ENCODE assay signal across 9 cellular contexts in genomic region chr19:36379510-36379819, GRCh38. TPM values are rescaled to one million over a fixed set of nuclear protein-coding genes. Genes with fewer than 3 reads are reported as not detected.
DNase-seq lines count a peak whose midpoint lies in the region; ATAC-seq, FAIRE-seq and TF ChIP-seq lines count a peak whose summit lies in the region.
"Had no signal": no experiment of that assay in that cellular context is flagged by ENCODE, and none has a peak within 500 bp of the region (broad histone marks: within the 10 kb centered on the region; RNA-seq: fewer than 3 reads in every experiment).

No MANE protein-coding gene starts in this region.

- H3K9me3 ChIP-seq in Loucy (ENCODE audit: insufficient read depth, low read depth, low read length) = no peaks in the 10 kb centered on the region

- no peaks in the 10 kb centered on the region for H3K27me3 Mint-ChIP-seq in nephron progenitor cell (ENCODE audit: low read depth, poor library complexity)

- H3K4me2 ChIP-seq in Loucy (ENCODE audit: low read depth, low read length, poor library complexity, severe bottlenecking) = peak overlapping the region; percentile 88

- POLR2A ChIA-PET in BJ (lab: Charles Lee) = no interaction called here

- no peaks in the 10 kb centered on the region for H3K27me3 ChIP-seq in BJ (ENCODE audit: control insufficient read depth, insufficient read depth, low read length)
- H3K27me3 ChIP-seq in Loucy (ENCODE audit: insufficient read depth, low read length, poor library complexity, severe bottlenecking) = no peaks in the 10 kb centered on the region
- no peaks in the 10 kb centered on the region for H3K27me3 ChIP-seq in dorsolateral prefrontal cortex

- DNase-seq in BJ (ENCODE audit: low read depth) (no peak), dorsolateral prefrontal cortex (no peak), nephron progenitor cell (no peak), GM19239 (ENCODE audit: insufficient read length, low spot score) (no peak), hepatic stellate cell (ENCODE audit: low spot score) (no peak), omental fat pad (ENCODE audit: low spot score) (no peak)

- peak overlapping the region; percentile 76 for H3K9ac ChIP-seq in Loucy (ENCODE audit: low read depth, low read length, poor library complexity, severe bottlenecking)

- peaks cover 26% of the 10 kb centered on the region for H3K36me3 Mint-ChIP-seq in nephron progenitor cell (ENCODE audit: low read depth)

- peak overlapping the region; percentile 99 for H2AFZ ChIP-seq in Loucy (ENCODE audit: low read length)

- H3K9me3 Mint-ChIP-seq in nephron progenitor cell = peaks cover 65% of the 10 kb centered on the region

- no peak for ATAC-seq in HG03521 (IDR thresholded peaks at IDR 0.05; ENCODE audit: unreplicated experiment)
- no peak for ATAC-seq in omental fat pad (ENCODE audit: low FRiP score)

- H4K20me1 ChIP-seq in Loucy (ENCODE audit: insufficient read depth, low read length, poor library complexity, severe bottlenecking) = peaks cover 12% of the 10 kb centered on the region

- CTCF ChIA-PET in BJ (lab: Yijun Ruan, JAX) = interaction anchor here (1.4 kb wide), 1 partner anchor 28 kb away, joined by 3 read pairs; no protein-coding TSS in a partner anchor

- peaks cover 24% of the 10 kb centered on the region; the same call in 1 of the 2 replicates for H3K79me2 ChIP-seq in Loucy (ENCODE audit: insufficient read depth, low read length)

- peaks cover 12% of the 10 kb centered on the region for H3K4me1 ChIP-seq in Loucy (ENCODE audit: insufficient read depth, low read length, poor library complexity, severe bottlenecking)

- intact Hi-C loops in dorsolateral prefrontal cortex (cut with DNase I) = loop anchor here in 1 of 2 donors (2.0 to 5.0 kb wide), 3 partner anchors 39 to 109 kb away; partner anchors contain the start of genes ZFP82 and ZNF566

- peak overlapping the region in 55 of 59 donors; percentile 52 to 97 (median 88) for H3K27ac ChIP-seq in dorsolateral prefrontal cortex

- peak overlapping the region; percentile 93 for H3K4me3 Mint-ChIP-seq in nephron progenitor cell

- peaks cover 11% of the 10 kb centered on the region for H3K4me1 Mint-ChIP-seq in nephron progenitor cell

- no peak for FAIRE-seq in GM19239 (lab: Jason Lieb, UNC)
- FAIRE-seq: endometrium had no signal

- H3K9me2 ChIP-seq in Loucy (replicated peaks; ENCODE audit: low read depth, low read length) = no peaks in the 10 kb centered on the region

- H3K4me3 ChIP-seq in BJ (ENCODE audit: low read depth, low read length) = peak overlapping the region; percentile 65
- H3K4me3 ChIP-seq in Loucy (ENCODE audit: low read length, poor library complexity, severe bottlenecking) = peak overlapping the region; percentile 91
- H3K4me3 ChIP-seq in dorsolateral prefrontal cortex = peak overlapping the region; percentile 66 to 96 (median 86)

- no peaks in the 10 kb centered on the region for H3K36me3 ChIP-seq in BJ (ENCODE audit: control insufficient read depth, insufficient read depth, low read length)
- H3K36me3 ChIP-seq in Loucy (ENCODE audit: insufficient read depth, low read length) = no peaks in the 10 kb centered on the region

- TF ChIP-seq CTCF in BJ (IDR thresholded peaks at IDR 0.05; ENCODE audit: insufficient read depth, low read depth, low read length) = no peak
- TF ChIP-seq CTCF in Loucy (conservative IDR thresholded peaks at IDR 0.05; ENCODE audit: low read length) = no peak
- no peak for TF ChIP-seq CTCF in dorsolateral prefrontal cortex (IDR thresholded peaks at IDR 0.05 in 54 of 56, conservative IDR thresholded peaks at IDR 0.05 in 2 of 56; ENCODE audit: low read depth in 1 of 56, partially characterized antibody in 56 of 56)
- TF ChIP-seq CTCF in nephron progenitor cell (IDR thresholded peaks at IDR 0.05) = no peak
- no peak for TF ChIP-seq CTCF in omental fat pad (IDR thresholded peaks at IDR 0.05)

- no peaks in the 10 kb centered on the region for H3F3A ChIP-seq in Loucy (ENCODE audit: low read depth)

- no peak overlapping the region for H3K27ac Mint-ChIP-seq in nephron progenitor cell

RNA-seq across cellular contexts. Expression of gene ZFP14, which starts 0.5 kb away (rescaled TPM):
- 0.87 and 1.5 TPM in 2 replicates for polyA plus RNA-seq in BJ (2011; rRNA removed)
- 0.87 and 1.00 TPM in 2 replicates for polyA minus RNA-seq in BJ (2011; rRNA and poly(A)+ RNA removed)
- total RNA-seq in dorsolateral prefrontal cortex (10 to 100 TPM; 12.3 to 23.4 (median 16.5) TPM), omental fat pad (10 to 100 TPM in 1 of 4 donors, 1 to 10 TPM in 3; 1.4 to 10.4 (median 3.2) TPM)

RNA-seq across cellular contexts. Expression of gene ZFP82, which starts 39.0 kb away (rescaled TPM):
- polyA plus RNA-seq in BJ (2011; rRNA removed) = 1.8 and 3.8 TPM in 2 replicates
- polyA minus RNA-seq in BJ (2011; rRNA and poly(A)+ RNA removed) = 3.1 and 4.3 TPM in 2 replicates
- 10 to 100 TPM in 119 of 120 experiments, 1 to 10 TPM in 1; 7.3 to 21.1 (median 13.8) TPM for total RNA-seq in dorsolateral prefrontal cortex
- 1 to 10 TPM; 2.9 to 5.6 (median 4.0) TPM for total RNA-seq in omental fat pad
